ENCODE assay signal across 9 cellular contexts in genomic region chr10:102678842-102679289, GRCh38. TPM values are rescaled to one million over a fixed set of nuclear protein-coding genes. Genes with fewer than 3 reads are reported as not detected.
DNase-seq lines count a peak whose midpoint lies in the region; ATAC-seq and TF ChIP-seq lines count a peak whose summit lies in the region.
"Had no signal": no experiment of that assay in that cellular context is flagged by ENCODE, and none has a peak within 500 bp of the region (broad histone marks: within the 10 kb centered on the region; RNA-seq: fewer than 3 reads in every experiment).

No MANE protein-coding gene starts in this region.

- no peaks in the 10 kb centered on the region for H3K27me3 ChIP-seq in CD8-positive, alpha-beta T cell (ENCODE audit: insufficient read depth, low read length)
- H3K27me3 ChIP-seq in ectodermal cell (ENCODE audit: control insufficient read depth, insufficient read depth, low read length, poor library complexity, severe bottlenecking) (no peaks in the 10 kb centered on the region), uterus (no peaks in the 10 kb centered on the region)

- H3K27ac Mint-ChIP-seq in CD8-positive, alpha-beta T cell = peak overlapping the region; percentile 32
- H3K27ac Mint-ChIP-seq in memory B cell = peak overlapping the region; percentile 39

- H3K27me3 Mint-ChIP-seq in CD8-positive, alpha-beta T cell (ENCODE audit: low read depth) = no peaks in the 10 kb centered on the region
- H3K27me3 Mint-ChIP-seq in memory B cell = no peaks in the 10 kb centered on the region

- CTCF ChIA-PET in CD8-positive, alpha-beta T cell (lab: Charles Lee) = interaction anchor here (0.6 to 2.0 kb wide), 6 partner anchors 8 to 129 kb away, joined by 3 to 6 read pairs (median 4); no protein-coding TSS in a partner anchor

- no peak overlapping the region for H3K27ac ChIP-seq in CD8-positive, alpha-beta T cell (ENCODE audit: low read depth, low read length)
- H3K27ac ChIP-seq in ectodermal cell (ENCODE audit: insufficient read depth, low read depth, low read length, poor library complexity, severe bottlenecking) (peak overlapping the region; percentile 86), uterus (peak overlapping the region; percentile 28 to 87)
- H3K27ac ChIP-seq: SK-N-MC had no signal

- intact Hi-C loops in CD8-positive, alpha-beta T cell (cut with DNase I, micrococcal nuclease) = no loop called here
- intact Hi-C loops in uterus (cut with DNase I; ENCODE audit: low total_unique reads) = no loop called here

- no peak for TF ChIP-seq POLR2A in uterus (IDR thresholded peaks at IDR 0.05)

- no peak for DNase-seq in CD8-positive, alpha-beta T cell
- DNase-seq in HK-2 (ENCODE audit: unreplicated experiment) = peak; percentile 84
- DNase-seq in OCI-M1 (lab: John Stamatoyannopoulos, UW) = peak; percentile 90
- DNase-seq in memory B cell (ENCODE audit: low spot score in 2 of 2) = no peak
- DNase-seq in uterus = peak; percentile 38 to 47
- DNase-seq in NCI-H2171 treated with DMSO at 0.1 percent for 48 hours (lab: John Stamatoyannopoulos, UW) = no peak
- no peak for DNase-seq in COLO829 (ENCODE audit: low spot score)

- H3K9me3 Mint-ChIP-seq in CD8-positive, alpha-beta T cell = no peaks in the 10 kb centered on the region
- no peaks in the 10 kb centered on the region for H3K9me3 Mint-ChIP-seq in memory B cell

- H3K4me3 ChIP-seq in CD8-positive, alpha-beta T cell (ENCODE audit: low read depth, low read length) = no peak overlapping the region
- H3K4me3 ChIP-seq in ectodermal cell (ENCODE audit: insufficient read depth, low read depth, low read length) (no peak overlapping the region), uterus (no peak overlapping the region)
- H3K4me3 ChIP-seq: SK-N-MC had no signal

- POLR2A ChIA-PET in CD8-positive, alpha-beta T cell (lab: Charles Lee) = interaction anchor here (0.8 kb wide), 1 partner anchor 34 kb away, joined by 3 read pairs; no protein-coding TSS in a partner anchor

- H3K36me3 Mint-ChIP-seq in CD8-positive, alpha-beta T cell = no peaks in the 10 kb centered on the region
- H3K36me3 Mint-ChIP-seq in memory B cell = peaks cover 2% of the 10 kb centered on the region

- H3K4me1 Mint-ChIP-seq in CD8-positive, alpha-beta T cell (ENCODE audit: low read depth) = peaks cover 50% of the 10 kb centered on the region
- peaks cover 14% of the 10 kb centered on the region for H3K4me1 Mint-ChIP-seq in memory B cell

- no peaks in the 10 kb centered on the region for H3K9me3 ChIP-seq in CD8-positive, alpha-beta T cell (ENCODE audit: low read length)
- no peaks in the 10 kb centered on the region for H3K9me3 ChIP-seq in ectodermal cell (ENCODE audit: control insufficient read depth, low read length)
- H3K9me3 ChIP-seq in uterus = no peaks in the 10 kb centered on the region

- H3K4me3 Mint-ChIP-seq in CD8-positive, alpha-beta T cell = no peak overlapping the region
- H3K4me3 Mint-ChIP-seq in memory B cell = no peak overlapping the region

- WGBS in ectodermal cell, 2 experiments = 3% methylated on average over 9 of the region's 9 CpGs

- no peak for ATAC-seq in CD8-positive, alpha-beta T cell
- ATAC-seq in memory B cell (ENCODE audit: low read depth) = peak; percentile 36

- H3K4me1 ChIP-seq in CD8-positive, alpha-beta T cell (ENCODE audit: insufficient read depth, low read length) = peaks cover 39% of the 10 kb centered on the region
- peaks cover 53% of the 10 kb centered on the region for H3K4me1 ChIP-seq in ectodermal cell (ENCODE audit: control insufficient read depth, insufficient read depth, low read length)
- H3K4me1 ChIP-seq in uterus = peaks cover 15 to 26% of the 10 kb centered on the region in 2 donors

- TF ChIP-seq CTCF in CD8-positive, alpha-beta T cell (IDR thresholded peaks at IDR 0.05) = no peak
- peak; percentile 39 to 61 (median 54) for TF ChIP-seq CTCF in uterus (IDR thresholded peaks at IDR 0.05)

- H3K36me3 ChIP-seq in CD8-positive, alpha-beta T cell (ENCODE audit: insufficient read depth, low read length) = no peaks in the 10 kb centered on the region
- H3K36me3 ChIP-seq in ectodermal cell (ENCODE audit: control insufficient read depth, insufficient read depth, low read length) (peaks cover 11% of the 10 kb centered on the region), uterus (no peaks in the 10 kb centered on the region)

RNA-seq across cellular contexts. Expression of gene TRIM8, which starts 34.6 kb away (rescaled TPM):
- total RNA-seq in CD8-positive, alpha-beta T cell = 10 to 100 TPM; 47.9 to 53.1 TPM
- 61.1 TPM for polyA plus RNA-seq in ectodermal cell (2013, experiment 1 of 4)
- polyA plus RNA-seq in ectodermal cell (2013, experiment 2 of 4) = 59.1 TPM
- 48.5 TPM for polyA plus RNA-seq in ectodermal cell (2013, experiment 3 of 4)
- polyA plus RNA-seq in ectodermal cell (2013, experiment 4 of 4) = 46.9 TPM
- total RNA-seq in uterus = 100 to 1,000 TPM in 2 of 4 donors, 10 to 100 TPM in 2; 71.2 to 119 (median 102) TPM

RNA-seq across cellular contexts. Expression of gene ARL3, which starts 35.3 kb away (rescaled TPM):
- total RNA-seq in CD8-positive, alpha-beta T cell = under 1 TPM; 0.49 to 0.75 TPM
- 33.9 TPM for polyA plus RNA-seq in ectodermal cell (2013, experiment 1 of 4)
- polyA plus RNA-seq in ectodermal cell (2013, experiment 2 of 4) = 36.4 TPM
- polyA plus RNA-seq in ectodermal cell (2013, experiment 3 of 4) = 32.3 TPM
- 36.7 TPM for polyA plus RNA-seq in ectodermal cell (2013, experiment 4 of 4)
- total RNA-seq in uterus = 10 to 100 TPM in 3 of 4 donors, 1 to 10 TPM in 1; 7.1 to 19.9 (median 11.0) TPM

RNA-seq across cellular contexts. Expression of gene SFXN2, which starts 35.6 kb away (rescaled TPM):
- total RNA-seq in CD8-positive, alpha-beta T cell = 1 to 10 TPM; 5.3 to 5.7 TPM
- 22.1 TPM for polyA plus RNA-seq in ectodermal cell (2013, experiment 1 of 4)
- 20.1 TPM for polyA plus RNA-seq in ectodermal cell (2013, experiment 2 of 4)
- polyA plus RNA-seq in ectodermal cell (2013, experiment 3 of 4) = 9.4 TPM
- polyA plus RNA-seq in ectodermal cell (2013, experiment 4 of 4) = 11.0 TPM
- total RNA-seq in uterus = 10 to 100 TPM in 2 of 4 donors, 1 to 10 TPM in 2; 1.2 to 16.9 (median 8.5) TPM

Comparison
In these comparisons a context has a peak if more than half of its experiments do, and no peak if none do; other contexts are left out.
1. DNase-seq: peak in HK-2 (single experiment), OCI-M1 (single experiment) and uterus (2 of 2); none in CD8-positive, alpha-beta T cell (0 of 7), memory B cell (0 of 2), NCI-H2171 treated with DMSO at 0.1 percent for 48 hours (single experiment) and COLO829 (single experiment).
2. RNA of gene ARL3, which starts 35.3 kb away (total RNA-seq): 7.1 to 19.9 TPM in uterus; 0.49 to 0.75 TPM in CD8-positive, alpha-beta T cell; every median in the first group is over 4 times any median in the second.